In the genomic region with DNA sequence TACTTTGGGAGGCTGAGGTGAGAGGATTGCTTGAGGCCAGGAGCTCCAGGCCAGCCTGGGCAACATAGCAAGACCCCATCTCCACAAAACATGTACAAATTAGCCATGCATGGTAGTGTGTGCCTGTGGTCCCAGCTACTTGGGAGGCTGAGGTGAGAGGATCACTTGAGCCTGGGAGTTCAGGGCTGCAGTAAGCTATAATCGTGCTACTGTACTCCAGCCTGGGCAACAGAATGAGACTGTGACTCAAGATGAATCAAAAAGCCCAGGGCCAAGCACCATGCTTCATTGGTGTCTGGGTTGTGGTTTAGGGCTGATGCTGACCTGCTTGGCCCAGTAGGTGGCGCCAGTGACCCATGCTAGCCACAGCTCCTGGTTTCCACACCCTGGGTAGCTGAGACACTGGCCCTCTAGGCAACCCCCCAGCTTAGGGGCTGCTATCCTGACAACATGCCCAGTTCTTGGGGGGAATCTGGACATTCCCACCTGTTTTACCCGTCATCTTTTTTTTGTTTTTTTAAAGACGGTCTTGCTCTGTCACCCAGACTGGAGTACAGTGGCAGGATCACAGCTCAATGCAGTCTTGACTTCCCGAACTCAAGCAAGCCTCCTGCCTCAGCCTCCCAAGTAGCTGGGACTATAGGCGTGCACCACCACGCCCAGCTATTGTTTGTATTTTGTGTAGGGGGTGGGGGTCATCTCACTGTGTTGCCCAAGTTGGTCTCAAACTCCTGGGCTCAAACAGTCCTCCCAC, we compare ENCODE assay signal across 8 cellular contexts. TPM values are rescaled to one million over a fixed set of nuclear protein-coding genes. Genes with fewer than 3 reads are reported as not detected.
DNase-seq lines count a peak whose midpoint lies in the region; ATAC-seq, FAIRE-seq and TF ChIP-seq lines count a peak whose summit lies in the region.

No MANE protein-coding gene starts in this region.

- CTCF ChIA-PET in GM10248 (lab: Yijun Ruan, JAX) = interaction anchor here (0.7 to 12.1 kb wide), 46 partner anchors 9 to 442 kb away, joined by 3 to 295 read pairs (median 5); a partner anchor contains a TSS

- ATAC-seq in pancreas (peak; percentile 75 to 97 (median 92)), GM18858 (IDR thresholded peaks at IDR 0.05; ENCODE audit: unreplicated experiment) (no peak)

- intact Hi-C loops in pancreas (cut with DNase I) = no loop called here

- WGBS in pancreas, 2 donors = 37 to 40% methylated on average over 7 of the region's 7 CpGs
- WGBS in tibial nerve, 2 donors = 43 to 58% methylated on average over 7 of the region's 7 CpGs

- H3K27ac ChIP-seq in SJCRH30 (no peak overlapping the region), pancreas (no peak overlapping the region), tibial nerve (no peak overlapping the region)

- DNase-seq in GM10248 (ENCODE audit: extremely low spot score) (peak; percentile 88), KBM-7 (peak; percentile 88), SJCRH30 (peak; percentile 74 to 86), foreskin melanocyte (peak; percentile 81), pancreas (peak; percentile 50 to 91 (median 80)), tibial nerve (ENCODE audit: low spot score in 2 of 2) (peak; percentile 54 to 76)
- DNase-seq in activated effector memory CD4-positive, alpha-beta T cell treated with Interleukin-2 at 50 U/mL for 16 hours = peak; percentile 69

- POLR2A ChIA-PET in GM10248 (lab: Yijun Ruan, JAX) = no interaction called here

- TF ChIP-seq EP300 in tibial nerve (IDR thresholded peaks at IDR 0.05) = no peak

- H3K27me3 ChIP-seq in SJCRH30 (no peaks in the 10 kb centered on the region), pancreas (no peaks in the 10 kb centered on the region), tibial nerve (no peaks in the 10 kb centered on the region)

- H3K36me3 ChIP-seq in SJCRH30 (peaks cover 9% of the 10 kb centered on the region), pancreas (peaks cover 0 to 3% (median 0%) of the 10 kb centered on the region in 3 donors), tibial nerve (peaks cover 0 to 76% (median 0%) of the 10 kb centered on the region in 3 donors)

- H3K4me1 ChIP-seq in SJCRH30 (no peaks in the 10 kb centered on the region), pancreas (peaks cover 0 to 7% (median 7%) of the 10 kb centered on the region in 3 donors), tibial nerve (peaks cover 0 to 20% (median 9%) of the 10 kb centered on the region in 4 donors)

- in situ Hi-C loops in KBM-7 (cut with MboI; ENCODE audit: low pct_unique_long_range_greater_than_20kb, low sequenced_read_pairs) = no loop called here

- no peak for FAIRE-seq in pancreas (lab: Jason Lieb, UNC)

- TF ChIP-seq POLR2A in tibial nerve (IDR thresholded peaks at IDR 0.05) = no peak

- TF ChIP-seq CTCF in GM10248 (IDR thresholded peaks at IDR 0.05; ENCODE audit: control extremely low read depth, extremely low read depth, low read depth, missing control alignments) = peak; percentile 98
- TF ChIP-seq CTCF in pancreas (IDR thresholded peaks at IDR 0.05) = peak; percentile 81 to 87 (median 84)
- TF ChIP-seq CTCF in tibial nerve (IDR thresholded peaks at IDR 0.05) = peak; percentile 86 to 92 (median 89)

- H3K4me3 ChIP-seq in SJCRH30 = no peak overlapping the region
- no peak overlapping the region for H3K4me3 ChIP-seq in pancreas
- H3K4me3 ChIP-seq in tibial nerve = no peak overlapping the region

- no peaks in the 10 kb centered on the region for H3K9me3 ChIP-seq in SJCRH30 (replicated peaks)
- H3K9me3 ChIP-seq in pancreas = no peaks in the 10 kb centered on the region
- H3K9me3 ChIP-seq in tibial nerve = no peaks in the 10 kb centered on the region

RNA-seq across cellular contexts. Expression of a gene that starts 5.5 kb away (rescaled TPM):
- 106 and 111 TPM in 2 replicates for total RNA-seq in SJCRH30 (2014; rRNA removed; shearing (Covaris generic))
- total RNA-seq in pancreas (10 to 100 TPM; 15.0 to 35.5 (median 28.9) TPM), tibial nerve (10 to 100 TPM; 29.3 to 69.0 (median 33.9) TPM)
- polyA plus RNA-seq in pancreas = 10 to 100 TPM; 62.0 to 71.8 TPM

RNA-seq across cellular contexts. Expression of a gene that starts 28.6 kb away (rescaled TPM):
- total RNA-seq in SJCRH30 (2014; rRNA removed; shearing (Covaris generic)) = not detected in 2 replicates
- under 1 TPM in 1 of 6 donors, not detected in 5; 0.19 TPM for total RNA-seq in pancreas
- under 1 TPM; 0.08 to 0.33 TPM for polyA plus RNA-seq in pancreas
- total RNA-seq in tibial nerve = under 1 TPM in 1 of 4 donors, not detected in 3; under 0.01 TPM
